30 cellular contexts compared by ENCODE assay signal in genomic region chr6:112026933-112027332, GRCh38. TPM values are rescaled to one million over a fixed set of nuclear protein-coding genes. Genes with fewer than 3 reads are reported as not detected.
A peak's percentile ranks its signal among the peaks of the same experiment; 100 is the strongest.
DNase-seq lines count a peak whose midpoint lies in the region; ATAC-seq, FAIRE-seq and TF ChIP-seq lines count a peak whose summit lies in the region.
"Had no signal": no experiment of that assay in that cellular context is flagged by ENCODE, and none has a peak within 500 bp of the region (broad histone marks: within the 10 kb centered on the region; RNA-seq: fewer than 3 reads in every experiment).

No MANE protein-coding gene starts in this region.

- DNase-seq in T-helper 2 cell treated with Interferon-gamma antibody and Interleukin-4, amounts not matched to agents 5 μg/mL and 100 μg/mL, for 36 hours (ENCODE audit: low spot score) = no peak
- DNase-seq in T-helper 2 cell (no peak), mesenchymal stem cell (no peak), GM12891 (ENCODE audit: insufficient read length, low spot score) (no peak)
- no peak for DNase-seq in CD4-positive, alpha-beta memory T cell
- no peak for DNase-seq in activated T-helper 1 cell treated with anti-CD3 and anti-CD28 coated beads, Interleukin-12 subunit alpha, Interleukin-12 subunit beta, Interleukin-2, Interleukin-4 antibody, amounts not matched to agents 30 ng/mL and 10 ng/mL and 1 ng/mL, durations not matched to agents 14 hours and 24 hours and 36 hours (ENCODE audit: low spot score)
- DNase-seq: 8988T; activated T-cell treated with anti-CD3 and anti-CD28 coated beads, Interleukin-2, amount 50 U/mL, for 48 hours; AML-193; amniotic stem cell; H7; MG63; NCI-H1417; NCI-H446; OCI-M1; psoas muscle; SHP77; stimulated activated CD4-positive, alpha-beta T cell treated with anti-CD3 and anti-CD28 coated beads, Interleukin-2, amount 100 ng/mL, for 48 hours; stimulated activated naive CD4-positive, alpha-beta T cell treated with Interleukin-2 at 50 U/mL for 16 hours; SW 1271 had no signal

- H3K9me3 ChIP-seq in CD4-positive, alpha-beta memory T cell (ENCODE audit: control insufficient read depth in 1 of 2, low read length in 2 of 2) = no peaks in the 10 kb centered on the region
- H3K9me3 ChIP-seq in mesenchymal stem cell (ENCODE audit: control insufficient read depth, low read length) = peaks cover 5% of the 10 kb centered on the region
- H3K9me3 ChIP-seq: MG63, neutrophil, psoas muscle had no signal

- TF ChIP-seq POLR2A in GM12891 (IDR thresholded peaks at IDR 0.05; ENCODE audit: low read depth, low read length) = no peak

- no peaks in the 10 kb centered on the region for H3K36me3 ChIP-seq in CD4-positive, alpha-beta memory T cell (ENCODE audit: insufficient read depth, low read length)
- H3K36me3 ChIP-seq in mesenchymal stem cell (ENCODE audit: control insufficient read depth in 1 of 2, insufficient read depth in 2 of 2, low read depth in 1 of 2, low read length in 2 of 2) = no peaks in the 10 kb centered on the region
- H3K36me3 ChIP-seq: MG63, neutrophil had no signal

- H4K91ac ChIP-seq in mesenchymal stem cell (ENCODE audit: low read length) = peak overlapping the region; percentile 9

- no peak for ATAC-seq in GM18867 (IDR thresholded peaks at IDR 0.05; ENCODE audit: unreplicated experiment)
- no peak for ATAC-seq in GM18909 (IDR thresholded peaks at IDR 0.05; ENCODE audit: poor library complexity, unreplicated experiment)
- ATAC-seq: psoas muscle had no signal

- H3K4me1 ChIP-seq in CD4-positive, alpha-beta memory T cell (ENCODE audit: insufficient read depth, low read length) = peaks cover 70% of the 10 kb centered on the region
- no peaks in the 10 kb centered on the region for H3K4me1 ChIP-seq in mesenchymal stem cell (ENCODE audit: control insufficient read depth, insufficient read depth, low read depth, low read length)
- H3K4me1 ChIP-seq: psoas muscle had no signal

- H3K79me1 ChIP-seq in mesenchymal stem cell (replicated peaks; ENCODE audit: low read length, poor library complexity, severe bottlenecking) = no peaks in the 10 kb centered on the region

- CTCF ChIA-PET in CD4-positive, alpha-beta memory T cell (lab: Charles Lee; ENCODE audit: partially characterized antibody) = interaction anchor here (0.7 to 5.0 kb wide), 6 partner anchors 10 to 768 kb away, joined by 3 to 184 read pairs (median 8); a partner anchor contains a TSS

- H3K27me3 Mint-ChIP-seq in T-helper 2 cell treated with Interferon-gamma antibody and Interleukin-4, amounts not matched to agents 5 μg/mL and 100 μg/mL, for 36 hours (ENCODE audit: low read depth) = no peaks in the 10 kb centered on the region
- no peaks in the 10 kb centered on the region for H3K27me3 Mint-ChIP-seq in CD4-positive, alpha-beta memory T cell
- H3K27me3 Mint-ChIP-seq in activated T-helper 1 cell treated with anti-CD3 and anti-CD28 coated beads, Interleukin-12 subunit alpha, Interleukin-12 subunit beta, Interleukin-2, Interleukin-4 antibody, amounts not matched to agents 30 ng/mL and 10 ng/mL and 1 ng/mL, durations not matched to agents 14 hours and 24 hours and 36 hours (ENCODE audit: insufficient read depth) = no peaks in the 10 kb centered on the region
- H3K27me3 Mint-ChIP-seq: type B pancreatic cell had no signal

- H3K9me3 Mint-ChIP-seq in T-helper 2 cell treated with Interferon-gamma antibody and Interleukin-4, amounts not matched to agents 5 μg/mL and 100 μg/mL, for 36 hours = peaks cover 18% of the 10 kb centered on the region
- peaks cover 3 to 14% (median 10%) of the 10 kb centered on the region in 8 donors for H3K9me3 Mint-ChIP-seq in CD4-positive, alpha-beta memory T cell
- peaks cover 21% of the 10 kb centered on the region for H3K9me3 Mint-ChIP-seq in activated T-helper 1 cell treated with anti-CD3 and anti-CD28 coated beads, Interleukin-12 subunit alpha, Interleukin-12 subunit beta, Interleukin-2, Interleukin-4 antibody, amounts not matched to agents 30 ng/mL and 10 ng/mL and 1 ng/mL, durations not matched to agents 14 hours and 24 hours and 36 hours

- no peak overlapping the region for H3K23ac ChIP-seq in mesenchymal stem cell (ENCODE audit: low read length in 2 of 2)

- H2AFZ ChIP-seq in mesenchymal stem cell (ENCODE audit: low read depth, low read length) = no peak overlapping the region

- peak overlapping the region in 1 of 2 experiments; percentile 55 for H3K18ac ChIP-seq in mesenchymal stem cell (ENCODE audit: low read depth in 1 of 2, low read length in 2 of 2)

- H3K36me3 Mint-ChIP-seq in T-helper 2 cell treated with Interferon-gamma antibody and Interleukin-4, amounts not matched to agents 5 μg/mL and 100 μg/mL, for 36 hours (ENCODE audit: low read depth) = peaks cover 21% of the 10 kb centered on the region
- H3K36me3 Mint-ChIP-seq in CD4-positive, alpha-beta memory T cell = peaks cover 3 to 14% of the 10 kb centered on the region in 2 donors
- H3K36me3 Mint-ChIP-seq in activated T-helper 1 cell treated with anti-CD3 and anti-CD28 coated beads, Interleukin-12 subunit alpha, Interleukin-12 subunit beta, Interleukin-2, Interleukin-4 antibody, amounts not matched to agents 30 ng/mL and 10 ng/mL and 1 ng/mL, durations not matched to agents 14 hours and 24 hours and 36 hours (ENCODE audit: low read depth) = peaks cover 12% of the 10 kb centered on the region

- H3K4me2 ChIP-seq in mesenchymal stem cell (ENCODE audit: low read length, poor library complexity, severe bottlenecking) = no peak overlapping the region

- peak overlapping the region; percentile 93 for H3K27ac Mint-ChIP-seq in T-helper 2 cell treated with Interferon-gamma antibody and Interleukin-4, amounts not matched to agents 5 μg/mL and 100 μg/mL, for 36 hours
- H3K27ac Mint-ChIP-seq in CD4-positive, alpha-beta memory T cell = peak overlapping the region; percentile 84 to 98 (median 94)
- peak overlapping the region; percentile 84 for H3K27ac Mint-ChIP-seq in activated T-helper 1 cell treated with anti-CD3 and anti-CD28 coated beads, Interleukin-12 subunit alpha, Interleukin-12 subunit beta, Interleukin-2, Interleukin-4 antibody, amounts not matched to agents 30 ng/mL and 10 ng/mL and 1 ng/mL, durations not matched to agents 14 hours and 24 hours and 36 hours
- H3K27ac Mint-ChIP-seq: type B pancreatic cell had no signal

- no peak overlapping the region for H3K4ac ChIP-seq in mesenchymal stem cell (ENCODE audit: low read depth in 1 of 2, low read length in 2 of 2)

- H3K27ac ChIP-seq in CD4-positive, alpha-beta memory T cell (ENCODE audit: low read depth, low read length) = peak overlapping the region; percentile 61
- H3K27ac ChIP-seq in mesenchymal stem cell (ENCODE audit: low read length, poor library complexity, severe bottlenecking) = no peak overlapping the region
- H3K27ac ChIP-seq: neutrophil, psoas muscle had no signal

- WGBS in mesenchymal stem cell = 79% methylated on average over 4 of the region's 4 CpGs

- peak overlapping the region in 1 of 2 donors; percentile 1 for H3K4me3 ChIP-seq in CD4-positive, alpha-beta memory T cell (ENCODE audit: low read length in 2 of 2)
- H3K4me3 ChIP-seq in mesenchymal stem cell (ENCODE audit: insufficient read depth in 1 of 2, low read depth in 1 of 2, low read length in 2 of 2) = no peak overlapping the region
- H3K4me3 ChIP-seq: coronary artery, MG63, psoas muscle, skin epidermis had no signal

- intact Hi-C loops in CD4-positive, alpha-beta memory T cell (cut with micrococcal nuclease) = no loop called here
- intact Hi-C loops in activated T-helper 1 cell treated with anti-CD3 and anti-CD28 coated beads, Interleukin-12 subunit alpha, Interleukin-12 subunit beta, Interleukin-2, Interleukin-4 antibody, amounts not matched to agents 30 ng/mL and 10 ng/mL and 1 ng/mL, durations not matched to agents 14 hours and 24 hours and 36 hours (cut with micrococcal nuclease) = no loop called here

- no peak overlapping the region for H2BK15ac ChIP-seq in mesenchymal stem cell (ENCODE audit: low read depth, poor library complexity, severe bottlenecking)

- no peaks in the 10 kb centered on the region for H3K27me3 ChIP-seq in CD4-positive, alpha-beta memory T cell (ENCODE audit: insufficient read depth, low read length)
- no peaks in the 10 kb centered on the region for H3K27me3 ChIP-seq in mesenchymal stem cell (ENCODE audit: control insufficient read depth in 1 of 2, insufficient read depth in 1 of 2, low read length in 2 of 2)
- H3K27me3 ChIP-seq: MG63, neutrophil had no signal

- POLR2A ChIA-PET in CD4-positive, alpha-beta memory T cell (lab: Charles Lee; ENCODE audit: partially characterized antibody) = interaction anchor here (0.7 to 4.7 kb wide), 9 partner anchors 9 to 268 kb away, joined by 3 to 85 read pairs (median 6); partner anchors contain the start of gene TUBE1

- peak overlapping the region in 1 of 2 experiments; percentile 95 for H2BK12ac ChIP-seq in mesenchymal stem cell (ENCODE audit: low read length in 2 of 2)

- H4K8ac ChIP-seq in mesenchymal stem cell (ENCODE audit: low read length) = no peak overlapping the region

- FAIRE-seq in GM12891 (lab: Jason Lieb, UNC) = no peak
- FAIRE-seq: keratinocyte had no signal

- no peak overlapping the region for H3K14ac ChIP-seq in mesenchymal stem cell (ENCODE audit: low read length in 2 of 2)

- no peak overlapping the region for H2BK120ac ChIP-seq in mesenchymal stem cell (ENCODE audit: low read depth, low read length)

- no peak overlapping the region for H3K4me3 Mint-ChIP-seq in T-helper 2 cell treated with Interferon-gamma antibody and Interleukin-4, amounts not matched to agents 5 μg/mL and 100 μg/mL, for 36 hours
- peak overlapping the region in 4 of 8 donors; percentile 34 to 91 (median 59) for H3K4me3 Mint-ChIP-seq in CD4-positive, alpha-beta memory T cell
- no peak overlapping the region for H3K4me3 Mint-ChIP-seq in activated T-helper 1 cell treated with anti-CD3 and anti-CD28 coated beads, Interleukin-12 subunit alpha, Interleukin-12 subunit beta, Interleukin-2, Interleukin-4 antibody, amounts not matched to agents 30 ng/mL and 10 ng/mL and 1 ng/mL, durations not matched to agents 14 hours and 24 hours and 36 hours
- H3K4me3 Mint-ChIP-seq: type B pancreatic cell had no signal

- H3K4me1 Mint-ChIP-seq in T-helper 2 cell treated with Interferon-gamma antibody and Interleukin-4, amounts not matched to agents 5 μg/mL and 100 μg/mL, for 36 hours (ENCODE audit: low read depth) = peaks cover 58% of the 10 kb centered on the region
- peaks cover 53 to 76% (median 63%) of the 10 kb centered on the region in 4 donors for H3K4me1 Mint-ChIP-seq in CD4-positive, alpha-beta memory T cell
- peaks cover 55% of the 10 kb centered on the region for H3K4me1 Mint-ChIP-seq in activated T-helper 1 cell treated with anti-CD3 and anti-CD28 coated beads, Interleukin-12 subunit alpha, Interleukin-12 subunit beta, Interleukin-2, Interleukin-4 antibody, amounts not matched to agents 30 ng/mL and 10 ng/mL and 1 ng/mL, durations not matched to agents 14 hours and 24 hours and 36 hours (ENCODE audit: low read depth)

- no peak overlapping the region for H2AK5ac ChIP-seq in mesenchymal stem cell (ENCODE audit: low read length, severe bottlenecking)

- H2BK5ac ChIP-seq in mesenchymal stem cell (ENCODE audit: low read depth, low read length, poor library complexity, severe bottlenecking) = no peak overlapping the region

- H3K9ac ChIP-seq in mesenchymal stem cell (ENCODE audit: low read length) = no peak overlapping the region

RNA-seq across cellular contexts. Expression of gene CCN6, which starts 27.0 kb away (rescaled TPM):
- not detected for total RNA-seq in CD4-positive, alpha-beta memory T cell
- polyA plus RNA-seq in CD4-positive, alpha-beta memory T cell = under 1 TPM in 1 of 2 donors, not detected in 1; 0.09 TPM
- total RNA-seq in activated T-helper 1 cell treated with anti-CD3 and anti-CD28 coated beads, Interleukin-12 subunit alpha, Interleukin-12 subunit beta, Interleukin-2, Interleukin-4 antibody, amounts not matched to agents 30 ng/mL and 10 ng/mL and 1 ng/mL, durations not matched to agents 14 hours and 24 hours and 36 hours = 0.17 TPM in 1 of 2 replicates, not detected in the other
- not detected for polyA plus RNA-seq in mesenchymal stem cell (2013, experiment 1 of 2)
- polyA plus RNA-seq in mesenchymal stem cell (2013, experiment 2 of 2) = 0.05 TPM
- 0.08 TPM for polyA plus RNA-seq in GM12891 (2012; ENCODE audit: low read depth, missing spikeins)
- total RNA-seq: bronchial epithelial cell, Daoy, H7, mucosa of gallbladder, psoas muscle had no signal
